ENCODE assay signal across 10 cellular contexts in the genomic region with DNA sequence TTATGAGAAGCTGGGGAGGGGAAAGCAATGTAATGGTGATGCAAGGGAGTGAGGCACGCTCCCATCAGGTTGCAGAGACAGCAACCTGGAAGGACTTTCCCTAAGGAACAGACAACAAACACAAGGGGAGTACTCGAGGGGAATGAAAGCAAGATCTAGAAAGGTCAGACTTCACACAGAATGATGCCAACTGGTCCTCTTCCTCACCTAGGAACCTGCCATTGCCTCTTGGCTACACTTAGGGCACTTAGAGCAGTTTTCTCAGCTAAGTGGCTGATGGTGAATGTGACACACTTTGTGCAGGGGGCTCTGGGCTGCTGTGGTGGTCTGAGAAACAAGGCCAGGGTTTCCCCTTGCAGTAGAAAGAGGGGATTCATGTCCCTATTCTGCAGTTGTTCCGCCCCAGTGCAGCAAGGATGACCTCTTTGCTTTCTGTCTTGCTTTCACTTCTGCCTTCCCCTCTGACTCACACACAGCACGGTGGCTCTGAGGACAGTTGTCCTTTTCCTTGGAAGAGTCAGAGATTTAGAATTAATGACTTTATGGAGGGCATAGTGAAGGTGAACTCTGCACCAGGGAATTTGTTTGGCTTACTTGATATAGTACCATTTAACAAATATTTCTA.
DNase-seq lines count a peak whose midpoint lies in the region; ATAC-seq and TF ChIP-seq lines count a peak whose summit lies in the region.
"Had no signal": no experiment of that assay in that cellular context is flagged by ENCODE, and none has a peak within 500 bp of the region (broad histone marks: within the 10 kb centered on the region; RNA-seq: fewer than 3 reads in every experiment).

No MANE protein-coding gene starts in this region.

- H3K27me3 ChIP-seq in psoas muscle (ENCODE audit: insufficient read depth in 3 of 3, low read length in 2 of 3), result no peaks in the 10 kb centered on the region

- DNase-seq in ELR (ENCODE audit: low read depth) (peak; percentile 13), NOMO-1 treated with dmso at 0.1 percent for 144 hours (lab: John Stamatoyannopoulos, UW; ENCODE audit: unreplicated experiment) (peak; percentile 39), amniotic stem cell (lab: John Stamatoyannopoulos, UW) (no peak), DMS153 treated with DMSO at 0.1 percent for 48 hours (lab: John Stamatoyannopoulos, UW; ENCODE audit: unreplicated experiment) (no peak), omental fat pad (ENCODE audit: low spot score) (no peak), psoas muscle (no peak)
- DNase-seq: NCI-H187 had no signal

- intact Hi-C loops in psoas muscle (cut with DNase I), result no loop called here

- H3K4me3 ChIP-seq in psoas muscle, result no peak overlapping the region

- H3K27ac ChIP-seq in psoas muscle, result no peak overlapping the region

- H3K9me3 ChIP-seq in psoas muscle, result no peaks in the 10 kb centered on the region

- peaks cover 3% of the 10 kb centered on the region for H3K4me1 ChIP-seq in psoas muscle

- peak; percentile 97 for ATAC-seq in GM19395 (IDR thresholded peaks at IDR 0.05; ENCODE audit: unreplicated experiment)
- ATAC-seq in HG02970 (IDR thresholded peaks at IDR 0.05; ENCODE audit: low FRiP score, unreplicated experiment), result peak; percentile 78
- no peak for ATAC-seq in omental fat pad (ENCODE audit: low FRiP score)
- no peak for ATAC-seq in psoas muscle
- ATAC-seq: T-cell had no signal

- WGBS in psoas muscle, 3 donors, result 67 to 84% (median 82%) methylated on average over 4 of the region's 4 CpGs

- no peaks in the 10 kb centered on the region for H3K36me3 ChIP-seq in psoas muscle (ENCODE audit: insufficient read depth in 1 of 2, low read depth in 1 of 2)

- TF ChIP-seq CTCF in omental fat pad (IDR thresholded peaks at IDR 0.05) (no peak), psoas muscle (IDR thresholded peaks at IDR 0.05) (no peak)

Comparison
In these comparisons a context has a peak if more than half of its experiments do, and no peak if none do; other contexts are left out.
1. DNase-seq: peak in ELR (single experiment) and NOMO-1 treated with dmso at 0.1 percent for 144 hours (single experiment); none in amniotic stem cell (single experiment), DMS153 treated with DMSO at 0.1 percent for 48 hours (single experiment), omental fat pad (single experiment) and psoas muscle (0 of 2).
2. ATAC-seq: peak in GM19395 (single experiment) and HG02970 (single experiment); none in omental fat pad (single experiment) and psoas muscle (0 of 4).